Comparison of ENCODE assay signal across 8 cellular contexts in genomic region chr6:39347906-39348585, GRCh38. TPM values are rescaled to one million over a fixed set of nuclear protein-coding genes. Genes with fewer than 3 reads are reported as not detected.
DNase-seq lines count a peak whose midpoint lies in the region; ATAC-seq lines count a peak whose summit lies in the region.

No MANE protein-coding gene starts in this region.

- intact Hi-C loops in activated naive CD4-positive, alpha-beta T cell treated with anti-CD3 and anti-CD28 coated beads for 36 hours (cut with micrococcal nuclease) = loop anchor here (5.0 kb wide), 1 partner anchor 959 kb away; no protein-coding TSS in a partner anchor
- intact Hi-C loops in head of caudate nucleus (cut with DNase I) = no loop called here
- intact Hi-C loops in posterior vena cava (cut with DNase I) = no loop called here

- no peak overlapping the region for H3K4me3 Mint-ChIP-seq in activated naive CD4-positive, alpha-beta T cell treated with anti-CD3 and anti-CD28 coated beads for 36 hours

- CTCF ChIA-PET in activated naive CD4-positive, alpha-beta T cell treated with anti-CD3 and anti-CD28 coated beads for 36 hours (lab: Charles Lee) = interaction anchor here (0.5 to 1.7 kb wide), 5 partner anchors 14 to 351 kb away, joined by 3 to 5 read pairs (median 3); no protein-coding TSS in a partner anchor

- peak; percentile 40 for DNase-seq in activated gamma-delta T cell treated with Interleukin-2 at 50 U/mL for 16 hours
- DNase-seq in activated gamma-delta T cell (lab: John Stamatoyannopoulos, UW) = no peak
- DNase-seq in Kasumi-1 (lab: John Stamatoyannopoulos, UW) = peak; percentile 54 to 56
- DNase-seq in SK-N-DZ (ENCODE audit: low spot score) = peak; percentile 55
- DNase-seq in activated naive CD4-positive, alpha-beta T cell treated with anti-CD3 and anti-CD28 coated beads for 36 hours = peak; percentile 76
- peak in 41 of 42 donors; percentile 50 to 91 (median 81) for DNase-seq in head of caudate nucleus
- DNase-seq in posterior vena cava (ENCODE audit: low spot score) = peak; percentile 89

- H3K4me1 Mint-ChIP-seq in activated naive CD4-positive, alpha-beta T cell treated with anti-CD3 and anti-CD28 coated beads for 36 hours (ENCODE audit: low read depth) = no peaks in the 10 kb centered on the region

- H3K27ac Mint-ChIP-seq in activated naive CD4-positive, alpha-beta T cell treated with anti-CD3 and anti-CD28 coated beads for 36 hours = no peak overlapping the region

- H3K36me3 Mint-ChIP-seq in activated naive CD4-positive, alpha-beta T cell treated with anti-CD3 and anti-CD28 coated beads for 36 hours (ENCODE audit: low read depth) = no peaks in the 10 kb centered on the region

- H3K9me3 Mint-ChIP-seq in activated naive CD4-positive, alpha-beta T cell treated with anti-CD3 and anti-CD28 coated beads for 36 hours = no peaks in the 10 kb centered on the region

- ATAC-seq in GM18873 (IDR thresholded peaks at IDR 0.05; ENCODE audit: low FRiP score, unreplicated experiment) = no peak

- H3K27me3 Mint-ChIP-seq in activated naive CD4-positive, alpha-beta T cell treated with anti-CD3 and anti-CD28 coated beads for 36 hours (ENCODE audit: low read depth) = no peaks in the 10 kb centered on the region

RNA-seq across cellular contexts. Expression of gene KCNK16, which starts 25.5 kb away (rescaled TPM):
- polyA plus RNA-seq in SK-N-DZ (2014; cell fraction: cytosol; rRNA removed) = not detected in 2 replicates
- polyA plus RNA-seq in SK-N-DZ (2014; cell fraction: nucleus; rRNA removed) = not detected in 2 replicates
- total RNA-seq in activated naive CD4-positive, alpha-beta T cell treated with anti-CD3 and anti-CD28 coated beads for 36 hours = not detected
- not detected for total RNA-seq in posterior vena cava

RNA-seq across cellular contexts. Expression of gene KCNK17, which starts 33.8 kb away (rescaled TPM):
- polyA plus RNA-seq in SK-N-DZ (2014; cell fraction: cytosol; rRNA removed) = not detected in 2 replicates
- polyA plus RNA-seq in SK-N-DZ (2014; cell fraction: nucleus; rRNA removed) = not detected in 2 replicates
- not detected for total RNA-seq in activated naive CD4-positive, alpha-beta T cell treated with anti-CD3 and anti-CD28 coated beads for 36 hours
- total RNA-seq in posterior vena cava = under 1 TPM; 0.48 to 0.74 TPM
